Comparison of ENCODE assay signal across 11 cellular contexts in the genomic region with DNA sequence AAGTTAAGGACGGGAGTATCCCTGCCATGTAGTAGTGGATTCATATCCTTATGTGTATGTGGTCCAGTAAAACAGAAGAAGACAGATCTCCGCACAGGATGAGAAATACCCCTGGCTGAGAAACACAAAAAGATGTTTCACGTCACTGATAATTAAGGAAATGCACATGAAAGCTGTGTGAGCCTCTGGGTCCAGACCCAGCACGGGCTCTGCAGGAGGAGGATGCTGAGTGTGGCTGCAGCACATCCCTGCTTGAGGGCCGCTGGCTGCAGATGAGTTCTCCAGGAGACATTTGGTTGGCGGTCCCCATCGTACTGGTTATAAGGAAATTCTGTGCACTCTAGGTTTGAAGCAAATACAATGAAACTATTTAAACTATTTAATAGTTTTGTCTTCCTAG. TPM values are rescaled to one million over a fixed set of nuclear protein-coding genes. Genes with fewer than 3 reads are reported as not detected.
DNase-seq lines count a peak whose midpoint lies in the region; ATAC-seq and TF ChIP-seq lines count a peak whose summit lies in the region.
"Had no signal": no experiment of that assay in that cellular context is flagged by ENCODE, and none has a peak within 500 bp of the region (broad histone marks: within the 10 kb centered on the region; RNA-seq: fewer than 3 reads in every experiment).

No MANE protein-coding gene starts in this region.

- intact Hi-C loops in cardiac septum (cut with DNase I) (loop anchor here (5.0 kb wide), 1 partner anchor 43 kb away; no protein-coding TSS in a partner anchor), esophagus squamous epithelium (cut with DNase I) (no loop called here), vagina (cut with DNase I) (no loop called here)
- intact Hi-C loops in activated naive CD4-positive, alpha-beta T cell treated with anti-CD3 and anti-CD28 coated beads for 36 hours (cut with micrococcal nuclease) = no loop called here

- no peak overlapping the region for H4K12ac ChIP-seq in trophoblast cell (ENCODE audit: low read depth, low read length)

- WGBS in esophagus squamous epithelium, 2 donors = 58 to 78% methylated on average over 7 of the region's 7 CpGs
- WGBS in trophoblast cell (ENCODE audit: extremely low coverage, insufficient coverage, insufficient read length) = no CpG with 5 or more reads among the region's 7 CpGs

- DNase-seq in cardiac muscle cell (ENCODE audit: low read depth in 1 of 2, low spot score in 1 of 2) (no peak), cardiac septum (ENCODE audit: low spot score) (no peak), esophagus squamous epithelium (lab: John Stamatoyannopoulos, UW) (no peak), trophoblast cell (no peak), vagina (ENCODE audit: extremely low spot score in 2 of 2) (no peak), DMS 273 treated with DMSO at 0.1 percent for 48 hours (lab: John Stamatoyannopoulos, UW) (no peak)
- DNase-seq in activated naive CD4-positive, alpha-beta T cell treated with anti-CD3 and anti-CD28 coated beads for 36 hours = no peak
- DNase-seq: activated B cell treated with CpG ODN at 0.5 μM for 24 hours, activated T-cell treated with anti-CD3 and anti-CD28 coated beads for 4 hours, DMS53 had no signal

- peak overlapping the region; percentile 48 for H3K27ac ChIP-seq in cardiac muscle cell
- H3K27ac ChIP-seq in esophagus squamous epithelium = peak overlapping the region in 3 of 4 donors; percentile 72 to 80 (median 79)
- H3K27ac ChIP-seq in trophoblast cell (ENCODE audit: low read depth, low read length) = no peak overlapping the region
- H3K27ac ChIP-seq in vagina = peak overlapping the region; percentile 82

- no peak overlapping the region for H3K9ac ChIP-seq in trophoblast cell (ENCODE audit: low read length)

- no peak overlapping the region for H3K14ac ChIP-seq in trophoblast cell (ENCODE audit: low read length)

- H3K9me3 ChIP-seq in cardiac muscle cell (ENCODE audit: low read depth) (no peaks in the 10 kb centered on the region), esophagus squamous epithelium (no peaks in the 10 kb centered on the region), trophoblast cell (ENCODE audit: insufficient read depth, low read depth, low read length) (no peaks in the 10 kb centered on the region), vagina (no peaks in the 10 kb centered on the region)

- CTCF ChIA-PET in activated naive CD4-positive, alpha-beta T cell treated with anti-CD3 and anti-CD28 coated beads for 36 hours (lab: Charles Lee) = no interaction called here

- no peak overlapping the region for H2BK5ac ChIP-seq in trophoblast cell (ENCODE audit: low read depth, low read length, poor library complexity)

- H3K4me1 ChIP-seq in cardiac muscle cell (ENCODE audit: low read depth) = peaks cover 26% of the 10 kb centered on the region
- H3K4me1 ChIP-seq in esophagus squamous epithelium = peaks cover 11 to 89% (median 44%) of the 10 kb centered on the region in 3 donors
- peaks cover 0 to 2% of the 10 kb centered on the region in 2 experiments for H3K4me1 ChIP-seq in trophoblast cell (ENCODE audit: control insufficient read depth in 1 of 2, insufficient read depth in 2 of 2, low read length in 2 of 2)
- peaks cover 77% of the 10 kb centered on the region for H3K4me1 ChIP-seq in vagina

- peaks cover 17% of the 10 kb centered on the region for H3K36me3 Mint-ChIP-seq in activated naive CD4-positive, alpha-beta T cell treated with anti-CD3 and anti-CD28 coated beads for 36 hours (ENCODE audit: low read depth)

- no peak overlapping the region for H3K18ac ChIP-seq in trophoblast cell (ENCODE audit: low read length)

- no peaks in the 10 kb centered on the region for H3K9me3 Mint-ChIP-seq in activated naive CD4-positive, alpha-beta T cell treated with anti-CD3 and anti-CD28 coated beads for 36 hours
- H3K9me3 Mint-ChIP-seq: activated B cell treated with CpG ODN at 0.5 μM for 24 hours had no signal

- H4K8ac ChIP-seq in trophoblast cell (ENCODE audit: low read depth, low read length) = no peak overlapping the region

- H2BK120ac ChIP-seq in trophoblast cell (ENCODE audit: insufficient read depth, low read length, poor library complexity) = no peak overlapping the region

- no peak overlapping the region for H3K4me2 ChIP-seq in trophoblast cell (ENCODE audit: low read length)

- TF ChIP-seq POLR2A in esophagus squamous epithelium (IDR thresholded peaks at IDR 0.05) (no peak), vagina (IDR thresholded peaks at IDR 0.05) (no peak)

- no peak for ATAC-seq in HG02642 (IDR thresholded peaks at IDR 0.05; ENCODE audit: poor library complexity, unreplicated experiment)

- H2BK12ac ChIP-seq in trophoblast cell (ENCODE audit: low read length) = no peak overlapping the region

- H2AK5ac ChIP-seq in trophoblast cell (ENCODE audit: low read length) = no peak overlapping the region

- H3K23ac ChIP-seq in trophoblast cell (ENCODE audit: low read length) = no peak overlapping the region

- H3K79me2 ChIP-seq in trophoblast cell (ENCODE audit: control insufficient read depth, insufficient read depth, low read length, poor library complexity) = peaks cover 10% of the 10 kb centered on the region

- no peak for TF ChIP-seq CTCF in cardiac muscle cell (IDR thresholded peaks at IDR 0.05; ENCODE audit: low read depth, low read length)
- TF ChIP-seq CTCF in esophagus squamous epithelium (IDR thresholded peaks at IDR 0.05) = no peak
- TF ChIP-seq CTCF in vagina (IDR thresholded peaks at IDR 0.05) = no peak

- no peak overlapping the region for H3K4me3 Mint-ChIP-seq in activated naive CD4-positive, alpha-beta T cell treated with anti-CD3 and anti-CD28 coated beads for 36 hours
- H3K4me3 Mint-ChIP-seq: activated B cell treated with CpG ODN at 0.5 μM for 24 hours had no signal

- H3K4ac ChIP-seq in trophoblast cell (ENCODE audit: low read depth, low read length) = peak overlapping the region; percentile 49

- H3K27me3 ChIP-seq in cardiac muscle cell (no peaks in the 10 kb centered on the region), esophagus squamous epithelium (no peaks in the 10 kb centered on the region), trophoblast cell (ENCODE audit: insufficient read depth, low read length) (no peaks in the 10 kb centered on the region), vagina (no peaks in the 10 kb centered on the region)

- no peaks in the 10 kb centered on the region for H3K36me3 ChIP-seq in cardiac muscle cell
- peaks cover 0 to 35% (median 0%) of the 10 kb centered on the region in 3 donors for H3K36me3 ChIP-seq in esophagus squamous epithelium
- peaks cover 3 to 10% of the 10 kb centered on the region in 2 experiments for H3K36me3 ChIP-seq in trophoblast cell (ENCODE audit: control insufficient read depth in 1 of 2, insufficient read depth in 2 of 2, low read length in 2 of 2)
- peaks cover 0 to 4% of the 10 kb centered on the region in 2 donors for H3K36me3 ChIP-seq in vagina

- H3K4me3 ChIP-seq in cardiac muscle cell = no peak overlapping the region
- no peak overlapping the region for H3K4me3 ChIP-seq in esophagus squamous epithelium
- H3K4me3 ChIP-seq in trophoblast cell (ENCODE audit: low read depth, low read length) = no peak overlapping the region
- no peak overlapping the region for H3K4me3 ChIP-seq in vagina

- H3K4me1 Mint-ChIP-seq in activated naive CD4-positive, alpha-beta T cell treated with anti-CD3 and anti-CD28 coated beads for 36 hours (ENCODE audit: low read depth) = peaks cover 63% of the 10 kb centered on the region

- H3K27ac Mint-ChIP-seq in activated naive CD4-positive, alpha-beta T cell treated with anti-CD3 and anti-CD28 coated beads for 36 hours = no peak overlapping the region
- H3K27ac Mint-ChIP-seq: activated B cell treated with CpG ODN at 0.5 μM for 24 hours had no signal

- no peak overlapping the region for H2AFZ ChIP-seq in trophoblast cell (ENCODE audit: insufficient read depth, low read length, poor library complexity)

- H3K79me1 ChIP-seq in trophoblast cell (ENCODE audit: low read length) = no peaks in the 10 kb centered on the region

- no peaks in the 10 kb centered on the region for H3K27me3 Mint-ChIP-seq in activated naive CD4-positive, alpha-beta T cell treated with anti-CD3 and anti-CD28 coated beads for 36 hours (ENCODE audit: low read depth)
- H3K27me3 Mint-ChIP-seq: activated B cell treated with CpG ODN at 0.5 μM for 24 hours had no signal

- H4K91ac ChIP-seq in trophoblast cell (ENCODE audit: low read depth, low read length) = no peak overlapping the region

RNA-seq across cellular contexts. Expression of gene SUN1, which starts 8.2 kb away (rescaled TPM):
- total RNA-seq in cardiac muscle cell (172 and 188 TPM in 2 replicates), cardiac septum (153 TPM), esophagus squamous epithelium (100 to 1,000 TPM in 3 of 4 donors, 10 to 100 TPM in 1; 78.0 to 113 (median 105) TPM), vagina (170 TPM)
- 152 and 172 TPM in 2 replicates for polyA plus RNA-seq in cardiac muscle cell
- 85.9 and 88.3 TPM in 2 replicates for polyA plus RNA-seq in trophoblast cell (2013)
- total RNA-seq in activated naive CD4-positive, alpha-beta T cell treated with anti-CD3 and anti-CD28 coated beads for 36 hours = 10 to 100 TPM; 67.8 to 74.4 TPM

RNA-seq across cellular contexts. Expression of gene GET4, which starts 52.2 kb away (rescaled TPM):
- total RNA-seq in cardiac muscle cell (45.3 and 55.0 TPM in 2 replicates), cardiac septum (21.3 TPM), esophagus squamous epithelium (10 to 100 TPM; 22.3 to 29.6 (median 27.8) TPM), vagina (35.8 TPM)
- polyA plus RNA-seq in cardiac muscle cell = 75.4 and 82.6 TPM in 2 replicates
- 81.6 and 84.3 TPM in 2 replicates for polyA plus RNA-seq in trophoblast cell (2013)
- total RNA-seq in activated naive CD4-positive, alpha-beta T cell treated with anti-CD3 and anti-CD28 coated beads for 36 hours = 10 to 100 TPM; 19.3 to 20.2 TPM
